ENCODE assay signal across 20 cellular contexts in the genomic region with DNA sequence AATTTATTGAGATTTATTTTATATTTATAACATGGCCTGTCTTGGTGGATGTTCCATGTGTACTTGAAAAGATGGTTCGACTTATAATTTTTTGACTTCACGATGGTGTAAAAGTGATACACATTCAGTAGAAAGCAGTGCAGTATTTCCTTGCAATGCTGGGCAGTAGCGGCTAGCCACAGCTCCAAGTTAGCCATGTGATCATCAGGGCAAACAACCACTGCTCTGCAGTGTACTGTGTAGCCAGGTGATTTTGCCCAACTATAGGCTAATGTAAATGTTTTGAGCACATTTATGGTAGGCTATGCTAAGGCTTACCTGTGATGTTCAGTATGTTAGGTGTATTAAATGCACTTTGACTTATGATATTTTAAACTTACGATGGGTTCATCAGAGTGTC. TPM values are rescaled to one million over a fixed set of nuclear protein-coding genes. Genes with fewer than 3 reads are reported as not detected.
DNase-seq lines count a peak whose midpoint lies in the region; ATAC-seq, FAIRE-seq and TF ChIP-seq lines count a peak whose summit lies in the region.
"Had no signal": no experiment of that assay in that cellular context is flagged by ENCODE, and none has a peak within 500 bp of the region (broad histone marks: within the 10 kb centered on the region; RNA-seq: fewer than 3 reads in every experiment).

No MANE protein-coding gene starts in this region.

- H3K4me3 ChIP-seq in IMR-90 (ENCODE audit: insufficient read depth, low read depth, low read length) (no peak overlapping the region), gastroesophageal sphincter (no peak overlapping the region)
- H3K4me3 ChIP-seq: A549; BLaER1 treated with 17β-estradiol and CSF1 and Interleukin-3, amounts not matched to agents 10 nM and 100 nM; GM23338 had no signal

- peak; percentile 63 for FAIRE-seq in GM12891 (lab: Jason Lieb, UNC)

- POLR2A ChIA-PET in IMR-90 (lab: Charles Lee; ENCODE audit: unreplicated experiment), result no interaction called here

- CTCF ChIA-PET in IMR-90 (lab: Yijun Ruan, JAX), result no interaction called here

- no peak overlapping the region for H2AK9ac ChIP-seq in IMR-90 (replicated peaks; ENCODE audit: low read depth, low read length, poor library complexity)

- H2BK20ac ChIP-seq in IMR-90 (ENCODE audit: low read depth, low read length), result no peak overlapping the region

- H3K9me1 ChIP-seq in IMR-90 (ENCODE audit: insufficient read depth, low read length), result peaks cover 5% of the 10 kb centered on the region; the same call in 1 of the 2 replicates

- no peak overlapping the region for H3K4me2 ChIP-seq in IMR-90 (ENCODE audit: low read depth, low read length)
- H3K4me2 ChIP-seq: A549; BLaER1 treated with 17β-estradiol and CSF1 and Interleukin-3, amounts not matched to agents 10 nM and 100 nM; GM23338 had no signal

- H3K4ac ChIP-seq in IMR-90 (ENCODE audit: low read depth, low read length), result peak overlapping the region; percentile 56; the same call in 1 of the 2 replicates

- no peak for TF ChIP-seq EP300 in gastroesophageal sphincter (IDR thresholded peaks at IDR 0.05)

- H2AK5ac ChIP-seq in IMR-90 (ENCODE audit: low read depth, low read length), result no peak overlapping the region

- no peak overlapping the region for H3K27ac ChIP-seq in IMR-90 (ENCODE audit: insufficient read depth, low read length)
- no peak overlapping the region for H3K27ac ChIP-seq in substantia nigra (ENCODE audit: low read depth, low read length, poor library complexity, severe bottlenecking)
- H3K27ac ChIP-seq in gastroesophageal sphincter, result no peak overlapping the region
- H3K27ac ChIP-seq: A549; BLaER1 treated with 17β-estradiol and CSF1 and Interleukin-3, amounts not matched to agents 10 nM and 100 nM had no signal

- no peak overlapping the region for H3K18ac ChIP-seq in IMR-90 (ENCODE audit: low read depth, low read length)

- H4K8ac ChIP-seq in IMR-90 (ENCODE audit: low read depth in 2 of 2, low read length in 2 of 2), result no peak overlapping the region

- TF ChIP-seq POLR2A in GM12891 (IDR thresholded peaks at IDR 0.05; ENCODE audit: low read depth, low read length), result no peak
- TF ChIP-seq POLR2A in IMR-90 (IDR thresholded peaks at IDR 0.05; ENCODE audit: low read depth, low read length), result no peak
- TF ChIP-seq POLR2A in gastroesophageal sphincter (IDR thresholded peaks at IDR 0.05), result no peak

- no peak overlapping the region for H3K56ac ChIP-seq in IMR-90 (ENCODE audit: extremely low read depth, insufficient read depth, low read length)

- DNase-seq in GM12891 (ENCODE audit: insufficient read length, low spot score), result no peak
- no peak for DNase-seq in IMR-90
- DNase-seq in left lobe of liver (ENCODE audit: low spot score), result no peak
- DNase-seq in kidney glomerular epithelial cell (lab: John Stamatoyannopoulos, UW), result no peak
- no peak for DNase-seq in substantia nigra (lab: John Stamatoyannopoulos, UW)
- DNase-seq: 8988T; ACHN; AML-193; BE2C; Calu3; CD4-positive, alpha-beta T cell; COR-L47; DMS79 treated with DMSO at 0.1 percent for 48 hours; GF-D8; H9 had no signal

- no peak overlapping the region for H2BK15ac ChIP-seq in IMR-90 (ENCODE audit: low read depth, low read length)

- H3K9me3 ChIP-seq in IMR-90 (ENCODE audit: control insufficient read depth, insufficient read depth, low read length), result no peaks in the 10 kb centered on the region
- no peaks in the 10 kb centered on the region for H3K9me3 ChIP-seq in gastroesophageal sphincter
- H3K9me3 ChIP-seq: A549, BE2C had no signal

- TF ChIP-seq CTCF in IMR-90 (conservative IDR thresholded peaks at IDR 0.05; ENCODE audit: low read depth, low read length) (no peak), gastroesophageal sphincter (IDR thresholded peaks at IDR 0.05) (no peak)

- H4K20me1 ChIP-seq in IMR-90 (ENCODE audit: insufficient read depth, low read length), result no peaks in the 10 kb centered on the region
- H4K20me1 ChIP-seq: BLaER1 treated with 17β-estradiol and CSF1 and Interleukin-3, amounts not matched to agents 10 nM and 100 nM had no signal

- no peak overlapping the region for H4K5ac ChIP-seq in IMR-90 (ENCODE audit: low read depth, low read length)

- no peak overlapping the region for H2AFZ ChIP-seq in IMR-90 (replicated peaks; ENCODE audit: low read length, poor library complexity)
- H2AFZ ChIP-seq: GM23338 had no signal

- no TSS peak for BruUV-seq in IMR-90 (replicated peaks; lab: Mats Ljungman, UMichigan)

- in situ Hi-C loops in IMR-90 (cut with MboI; ENCODE audit: low sequenced_read_pairs), result no loop called here

- H3K23ac ChIP-seq in IMR-90 (ENCODE audit: low read depth, low read length), result peak overlapping the region; percentile 69; the same call in 1 of the 2 replicates

- H3K4me1 ChIP-seq in IMR-90 (ENCODE audit: control insufficient read depth, insufficient read depth, low read length), result peaks cover 3% of the 10 kb centered on the region
- no peaks in the 10 kb centered on the region for H3K4me1 ChIP-seq in gastroesophageal sphincter
- H3K4me1 ChIP-seq: A549; BE2C; BLaER1 treated with 17β-estradiol and CSF1 and Interleukin-3, amounts not matched to agents 10 nM and 100 nM had no signal

- no peak overlapping the region for H4K91ac ChIP-seq in IMR-90 (ENCODE audit: insufficient read depth, low read depth, low read length)

- no peak overlapping the region for H2BK120ac ChIP-seq in IMR-90 (ENCODE audit: low read depth, low read length)

- H3K14ac ChIP-seq in IMR-90 (replicated peaks; ENCODE audit: low read depth, low read length), result no peak overlapping the region; the same call in 1 of the 2 replicates

- dilution Hi-C loops in IMR-90 (cut with HindIII; ENCODE audit: low sequenced_read_pairs, unreplicated experiment), result no loop called here

- peaks cover 3 to 15% of the 10 kb centered on the region in 2 experiments; a peak in 3 of 4 replicates for H3K79me1 ChIP-seq in IMR-90 (ENCODE audit: low read depth in 1 of 2, low read length in 2 of 2)

- H3K27me3 ChIP-seq in IMR-90 (ENCODE audit: control insufficient read depth, insufficient read depth, low read length), result no peaks in the 10 kb centered on the region
- no peaks in the 10 kb centered on the region for H3K27me3 ChIP-seq in gastroesophageal sphincter
- H3K27me3 ChIP-seq: BE2C; BLaER1 treated with 17β-estradiol and CSF1 and Interleukin-3, amounts not matched to agents 10 nM and 100 nM had no signal

- ATAC-seq in IMR-90 (ENCODE audit: low read depth) (no peak), left lobe of liver (peak; percentile 74), gastroesophageal sphincter (no peak)
- ATAC-seq: A549, GM23338, HCT116 had no signal

- no peak for TF ChIP-seq RAD21 in IMR-90 (IDR thresholded peaks at IDR 0.05; ENCODE audit: low read length)

- no peak overlapping the region for H2BK5ac ChIP-seq in IMR-90 (ENCODE audit: low read depth, low read length, poor library complexity, severe bottlenecking)

- H3K36me3 ChIP-seq in IMR-90 (ENCODE audit: control insufficient read depth, insufficient read depth, low read length) (peaks cover 15% of the 10 kb centered on the region), gastroesophageal sphincter (peaks cover 0 to 81% of the 10 kb centered on the region in 2 donors)

- intact Hi-C loops in IMR-90 (cut with micrococcal nuclease), result no loop called here

- no peak overlapping the region for H3K9ac ChIP-seq in IMR-90 (ENCODE audit: low read depth, low read length)
- H3K9ac ChIP-seq: BLaER1 treated with 17β-estradiol and CSF1 and Interleukin-3, amounts not matched to agents 10 nM and 100 nM had no signal

- WGBS in IMR-90 (ENCODE audit: extremely low coverage in 2 of 2, insufficient read length in 1 of 2), 2 experiments, result no CpG with 5 or more reads among the region's 4 CpGs
- 78 to 84% methylated on average over 4 of the region's 4 CpGs for WGBS in gastroesophageal sphincter (ENCODE audit: low coverage in 1 of 2), 2 donors

TF ChIP-seq in GM12891, 5 proteins besides CTCF, POLR2A, EP300 and RAD21:
- TF ChIP-seq POU2F2 (IDR thresholded peaks at IDR 0.05; ENCODE audit: low read depth, low read length), result no peak
- no peak for TF ChIP-seq PAX5 (IDR thresholded peaks at IDR 0.05; ENCODE audit: insufficient read depth, low read length, severe bottlenecking)
- no peak for TF ChIP-seq TAF1 (IDR thresholded peaks at IDR 0.05; ENCODE audit: low read depth, low read length)
- TF ChIP-seq SPI1 (IDR thresholded peaks at IDR 0.05; ENCODE audit: low read depth, low read length), result no peak
- TF ChIP-seq POLR2AphosphoS5 (IDR thresholded peaks at IDR 0.05; ENCODE audit: low read depth, low read length), result no peak

TF ChIP-seq in IMR-90, 13 proteins besides CTCF, POLR2A, EP300 and RAD21 (continues in another document):
- TF ChIP-seq MAZ (IDR thresholded peaks at IDR 0.05; ENCODE audit: borderline replicate concordance, low read depth, low read length) (no peak), BHLHE40 (IDR thresholded peaks at IDR 0.05; ENCODE audit: low read depth, low read length) (no peak), MAFK (IDR thresholded peaks at IDR 0.05; ENCODE audit: low read depth, low read length) (no peak), RCOR1 (IDR thresholded peaks at IDR 0.05; ENCODE audit: insufficient replicate concordance, low read length) (no peak), SMC3 (IDR thresholded peaks at IDR 0.05; ENCODE audit: low read depth, low read length) (no peak), FOS (IDR thresholded peaks at IDR 0.05; ENCODE audit: low read depth, low read length) (no peak), CHD1 (IDR thresholded peaks at IDR 0.05; ENCODE audit: low read depth, low read length) (no peak), NFE2L2 (IDR thresholded peaks at IDR 0.05; ENCODE audit: low read depth, low read length) (no peak), CEBPB (IDR thresholded peaks at IDR 0.05; ENCODE audit: low read depth, low read length) (no peak), MXI1 (IDR thresholded peaks at IDR 0.05; ENCODE audit: borderline replicate concordance, low read depth, low read length) (no peak)

RNA-seq across cellular contexts. Expression of a gene that starts 52.4 kb away (rescaled TPM):
- polyA plus RNA-seq in GM12891 (2012; ENCODE audit: low read depth, missing spikeins), result 16.9 TPM
- total RNA-seq in IMR-90 (2012; rRNA removed), result 26.7 and 37.2 TPM in 2 replicates
- polyA plus RNA-seq in IMR-90 (2012; rRNA removed), result 18.6 and 19.8 TPM in 2 replicates
- polyA plus RNA-seq in IMR-90 (2012; cell fraction: cytosol; rRNA removed), result 6.4 and 6.9 TPM in 2 replicates
- 5.5 and 20.4 TPM in 2 replicates for polyA plus RNA-seq in IMR-90 (2012; cell fraction: nucleus; rRNA removed; ENCODE audit: low replicate concordance)
- 26.5 TPM for total RNA-seq in left lobe of liver
- total RNA-seq in gastroesophageal sphincter, result 10 to 100 TPM; 28.7 to 50.1 (median 39.6) TPM

RNA-seq across cellular contexts. Expression of a gene that starts 52.7 kb away (rescaled TPM):
- polyA plus RNA-seq in GM12891 (2012; ENCODE audit: low read depth, missing spikeins), result 30.8 TPM
- total RNA-seq in IMR-90 (2012; rRNA removed), result 9.9 and 23.1 TPM in 2 replicates
- 13.9 and 16.6 TPM in 2 replicates for polyA plus RNA-seq in IMR-90 (2012; rRNA removed)
- 3.9 and 4.0 TPM in 2 replicates for polyA plus RNA-seq in IMR-90 (2012; cell fraction: cytosol; rRNA removed)
- 1.5 and 13.2 TPM in 2 replicates for polyA plus RNA-seq in IMR-90 (2012; cell fraction: nucleus; rRNA removed; ENCODE audit: low replicate concordance)
- 8.0 TPM for total RNA-seq in left lobe of liver
- 10 to 100 TPM; 28.8 to 54.9 (median 33.6) TPM for total RNA-seq in gastroesophageal sphincter
